Comparison of ENCODE assay signal across 8 cellular contexts in the genomic region with DNA sequence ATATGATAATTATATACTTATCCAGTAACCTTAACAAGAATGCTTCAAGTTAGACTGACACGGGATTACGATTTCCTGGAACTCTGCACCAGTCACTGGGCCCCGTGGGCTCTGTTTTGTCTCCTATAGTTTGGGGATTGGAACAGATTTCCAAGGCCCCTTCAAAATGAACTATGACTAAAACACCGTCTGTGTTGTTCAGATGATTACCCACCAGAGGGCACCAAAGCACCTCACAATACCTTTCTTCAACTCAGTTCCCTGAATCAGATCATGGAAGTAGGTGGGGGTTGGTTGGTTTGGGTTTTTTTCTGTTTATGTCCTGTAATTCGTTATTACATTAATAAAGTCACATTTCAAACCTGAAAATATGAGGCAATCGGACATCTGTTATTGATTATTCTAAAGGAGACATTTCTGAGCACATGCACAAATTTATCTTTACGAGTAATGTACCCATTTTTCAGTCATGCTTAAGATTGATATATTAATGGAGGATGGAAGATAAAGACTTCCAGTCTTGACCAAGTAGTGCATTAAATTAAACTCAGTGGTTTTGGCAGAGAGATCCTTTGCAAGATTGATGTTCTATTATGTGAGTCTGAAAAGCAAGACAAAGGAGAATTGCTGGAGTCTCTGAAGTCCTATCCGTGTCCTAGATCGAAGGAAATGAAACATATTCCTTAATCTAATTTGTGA.
A peak's percentile ranks its signal among the peaks of the same experiment; 100 is the strongest.
DNase-seq lines count a peak whose midpoint lies in the region; ATAC-seq and TF ChIP-seq lines count a peak whose summit lies in the region.

No MANE protein-coding gene starts in this region.

- H3K9ac ChIP-seq in OCI-LY3 (ENCODE audit: low read length) = no peak overlapping the region

- H3K9me3 ChIP-seq in OCI-LY3 (ENCODE audit: insufficient read depth, low read length) = no peaks in the 10 kb centered on the region
- H3K9me3 ChIP-seq in esophagus muscularis mucosa = no peaks in the 10 kb centered on the region
- no peaks in the 10 kb centered on the region for H3K9me3 ChIP-seq in suprapubic skin

- TF ChIP-seq EP300 in esophagus muscularis mucosa (IDR thresholded peaks at IDR 0.05) = no peak
- TF ChIP-seq EP300 in suprapubic skin (IDR thresholded peaks at IDR 0.05) = no peak

- H2AFZ ChIP-seq in OCI-LY3 (ENCODE audit: low read depth, low read length) = peak overlapping the region; percentile 59

- no peaks in the 10 kb centered on the region for H4K20me1 ChIP-seq in OCI-LY3 (ENCODE audit: insufficient read depth, low read length)

- ATAC-seq in GM21528 (IDR thresholded peaks at IDR 0.05; ENCODE audit: low FRiP score, unreplicated experiment) (peak; percentile 82), natural killer cell (peak; percentile 71 to 85 (median 84))

- H3K9me3 Mint-ChIP-seq in natural killer cell = no peaks in the 10 kb centered on the region

- no peaks in the 10 kb centered on the region for H3K79me2 ChIP-seq in OCI-LY3 (ENCODE audit: low read length)

- H3K27ac ChIP-seq in OCI-LY3 (ENCODE audit: low read length) (no peak overlapping the region), esophagus muscularis mucosa (replicated peaks in 1 of 4) (no peak overlapping the region), suprapubic skin (no peak overlapping the region)

- TF ChIP-seq POLR2A in esophagus muscularis mucosa (IDR thresholded peaks at IDR 0.05; ENCODE audit: low read depth) = no peak
- no peak for TF ChIP-seq POLR2A in suprapubic skin (IDR thresholded peaks at IDR 0.05)

- no peaks in the 10 kb centered on the region for H3K27me3 Mint-ChIP-seq in natural killer cell (ENCODE audit: low read depth in 2 of 2)

- H3K27ac Mint-ChIP-seq in natural killer cell = no peak overlapping the region

- H3K4me2 ChIP-seq in OCI-LY3 (ENCODE audit: low read length) = peak overlapping the region; percentile 43

- peaks cover 15% of the 10 kb centered on the region for H3K4me1 ChIP-seq in OCI-LY3 (ENCODE audit: low read length)
- peaks cover 2 to 22% (median 18%) of the 10 kb centered on the region in 4 donors for H3K4me1 ChIP-seq in esophagus muscularis mucosa
- H3K4me1 ChIP-seq in suprapubic skin = no peaks in the 10 kb centered on the region

- WGBS in esophagus muscularis mucosa = 29% methylated on average over 9 of the region's 9 CpGs
- 30% methylated on average over 9 of the region's 9 CpGs for WGBS in suprapubic skin

- intact Hi-C loops in esophagus muscularis mucosa (cut with DNase I) (loop anchor here (2.0 to 10.0 kb wide), 3 partner anchors 235 to 485 kb away; no protein-coding TSS in a partner anchor), natural killer cell (cut with micrococcal nuclease) (loop anchor here (1.0 to 10.0 kb wide), 3 partner anchors 211 to 495 kb away; no protein-coding TSS in a partner anchor)

- peak; percentile 82 for DNase-seq in DMS114 treated with DMSO at 0.1 percent for 48 hours (lab: John Stamatoyannopoulos, UW; ENCODE audit: unreplicated experiment)
- DNase-seq in Jurkat, Clone E6-1 (ENCODE audit: low read depth, low spot score) = peak; percentile 61
- DNase-seq in activated CD8-positive, alpha-beta memory T cell treated with anti-CD3 and anti-CD28 coated beads, Interleukin-2, amount 50 U/mL, for 48 hours = peak; percentile 59
- DNase-seq in esophagus muscularis mucosa (ENCODE audit: extremely low spot score) = no peak
- peak; percentile 18 for DNase-seq in natural killer cell
- DNase-seq in suprapubic skin (ENCODE audit: low spot score in 2 of 2) = peak in 1 of 2 donors; percentile 80

- TF ChIP-seq CTCF in OCI-LY3 (IDR thresholded peaks at IDR 0.05; ENCODE audit: low read depth, low read length) (peak; percentile 95), esophagus muscularis mucosa (IDR thresholded peaks at IDR 0.05) (peak; percentile 85 to 90 (median 86)), natural killer cell (IDR thresholded peaks at IDR 0.05) (peak; percentile 80), suprapubic skin (IDR thresholded peaks at IDR 0.05) (peak; percentile 65 to 87)

- no peak overlapping the region for H3K4me3 ChIP-seq in Jurkat, Clone E6-1 (ENCODE audit: low read length)
- H3K4me3 ChIP-seq in OCI-LY3 (ENCODE audit: low read length) (peak overlapping the region; percentile 41), esophagus muscularis mucosa (no peak overlapping the region), suprapubic skin (no peak overlapping the region)

- H3K27me3 ChIP-seq in OCI-LY3 (ENCODE audit: low read depth, low read length) (no peaks in the 10 kb centered on the region), esophagus muscularis mucosa (no peaks in the 10 kb centered on the region), suprapubic skin (no peaks in the 10 kb centered on the region)

- H3K36me3 ChIP-seq in OCI-LY3 (replicated peaks; ENCODE audit: low read depth, low read length) = no peaks in the 10 kb centered on the region
- H3K36me3 ChIP-seq in esophagus muscularis mucosa = no peaks in the 10 kb centered on the region
- no peaks in the 10 kb centered on the region for H3K36me3 ChIP-seq in suprapubic skin

- no peaks in the 10 kb centered on the region for H3K36me3 Mint-ChIP-seq in natural killer cell

- H3K4me3 Mint-ChIP-seq in natural killer cell = no peak overlapping the region

- no peaks in the 10 kb centered on the region for H3K4me1 Mint-ChIP-seq in natural killer cell
